9 cellular contexts compared by ENCODE assay signal in the genomic region with DNA sequence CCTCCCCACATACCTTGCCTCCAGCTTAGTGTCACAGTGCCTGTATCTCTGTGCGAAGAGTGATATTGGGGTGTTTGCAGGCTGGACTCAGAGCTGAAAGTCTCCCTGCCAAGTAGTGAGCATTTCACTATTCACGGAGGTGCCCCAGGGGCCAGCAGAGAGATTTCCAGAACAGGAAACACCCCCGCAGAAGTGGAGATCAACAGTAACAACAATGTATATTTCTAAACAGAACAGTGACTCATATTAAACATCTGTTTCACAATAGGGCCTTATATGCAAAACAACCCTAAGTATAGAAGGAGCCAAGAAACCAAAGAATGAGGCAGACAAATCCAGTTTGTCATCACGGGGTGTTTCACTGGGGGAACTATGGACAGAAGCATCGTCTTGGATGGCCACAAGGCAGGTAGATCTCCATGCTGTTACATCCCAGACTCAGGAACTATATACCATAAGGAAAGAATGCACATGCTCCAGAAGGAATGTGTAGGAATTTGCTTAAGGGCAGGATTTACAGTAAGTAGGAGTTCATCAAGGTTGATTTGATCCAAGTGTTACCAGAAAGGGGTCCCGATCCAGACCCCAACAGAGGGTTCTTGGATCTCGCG. TPM values are rescaled to one million over a fixed set of nuclear protein-coding genes. Genes with fewer than 3 reads are reported as not detected.
DNase-seq lines count a peak whose midpoint lies in the region; ATAC-seq and TF ChIP-seq lines count a peak whose summit lies in the region.
"Had no signal": no experiment of that assay in that cellular context is flagged by ENCODE, and none has a peak within 500 bp of the region (broad histone marks: within the 10 kb centered on the region; RNA-seq: fewer than 3 reads in every experiment).

No MANE protein-coding gene starts in this region.

- H3K27me3 Mint-ChIP-seq in CD4-positive, CD25-positive, alpha-beta regulatory T cell: peaks cover 4% of the 10 kb centered on the region
- no peaks in the 10 kb centered on the region for H3K27me3 Mint-ChIP-seq in activated CD4-positive, alpha-beta memory T cell treated with anti-CD3 and anti-CD28 coated beads for 36 hours

- H3K9me2 ChIP-seq in hepatocyte (replicated peaks; ENCODE audit: insufficient read depth): no peaks in the 10 kb centered on the region

- peaks cover 6% of the 10 kb centered on the region for H3K4me1 ChIP-seq in CD4-positive, CD25-positive, alpha-beta regulatory T cell (ENCODE audit: control insufficient read depth, insufficient read depth, low read length, poor library complexity, severe bottlenecking)
- peaks cover 18% of the 10 kb centered on the region for H3K4me1 ChIP-seq in hepatocyte (ENCODE audit: insufficient read depth)

- peaks cover 4 to 10% (median 7%) of the 10 kb centered on the region in 4 donors for H3K4me1 Mint-ChIP-seq in CD4-positive, CD25-positive, alpha-beta regulatory T cell
- H3K4me1 Mint-ChIP-seq in activated CD4-positive, alpha-beta memory T cell treated with anti-CD3 and anti-CD28 coated beads for 36 hours (ENCODE audit: low read depth): peaks cover 15% of the 10 kb centered on the region
- peaks cover 17% of the 10 kb centered on the region for H3K4me1 Mint-ChIP-seq in stimulated activated effector memory CD8-positive, alpha-beta T cell treated with anti-CD3 and anti-CD28 coated beads, Interleukin-12 subunit alpha, Interleukin-12 subunit beta, amount 100 ng/mL, for 72 hours

- H3K9me3 ChIP-seq in CD4-positive, CD25-positive, alpha-beta regulatory T cell (ENCODE audit: control insufficient read depth in 2 of 2, low read length in 2 of 2): no peaks in the 10 kb centered on the region
- no peaks in the 10 kb centered on the region for H3K9me3 ChIP-seq in hepatocyte (ENCODE audit: low read depth)

- no peak for TF ChIP-seq CTCF in hepatocyte (IDR thresholded peaks at IDR 0.05; ENCODE audit: poor library complexity)

- ATAC-seq in CD4-positive, CD25-positive, alpha-beta regulatory T cell (ENCODE audit: low read depth in 2 of 2): peak; percentile 62 to 65
- ATAC-seq in GM19452 (IDR thresholded peaks at IDR 0.05; ENCODE audit: unreplicated experiment) (peak; percentile 90), HG03520 (IDR thresholded peaks at IDR 0.05; ENCODE audit: unreplicated experiment) (peak; percentile 89), HG02970 (IDR thresholded peaks at IDR 0.05; ENCODE audit: low FRiP score, unreplicated experiment) (no peak)
- ATAC-seq in stimulated activated effector memory CD8-positive, alpha-beta T cell treated with anti-CD3 and anti-CD28 coated beads, Interleukin-12 subunit alpha, Interleukin-12 subunit beta, amount 100 ng/mL, for 72 hours: peak; percentile 98

- peak in 1 of 3 donors; percentile 43 for DNase-seq in CD4-positive, CD25-positive, alpha-beta regulatory T cell
- DNase-seq in activated CD4-positive, alpha-beta memory T cell treated with anti-CD3 and anti-CD28 coated beads for 36 hours: peak; percentile 80
- DNase-seq in hepatocyte (ENCODE audit: low spot score) (peak; percentile 39), NCI-H526 (lab: John Stamatoyannopoulos, UW) (no peak)
- peak; percentile 20 to 65 for DNase-seq in stimulated activated effector memory CD8-positive, alpha-beta T cell treated with anti-CD3 and anti-CD28 coated beads, Interleukin-12 subunit alpha, Interleukin-12 subunit beta, amount 100 ng/mL, for 72 hours (ENCODE audit: low spot score in 2 of 2)

- no peaks in the 10 kb centered on the region for H3K36me3 ChIP-seq in CD4-positive, CD25-positive, alpha-beta regulatory T cell (ENCODE audit: control insufficient read depth, insufficient read depth, low read length)
- H3K36me3 ChIP-seq in hepatocyte (replicated peaks; ENCODE audit: insufficient read depth, low read depth): no peaks in the 10 kb centered on the region

- H3K4me2 ChIP-seq in hepatocyte: peak overlapping the region; percentile 66

- no peaks in the 10 kb centered on the region for H3K36me3 Mint-ChIP-seq in CD4-positive, CD25-positive, alpha-beta regulatory T cell
- no peaks in the 10 kb centered on the region for H3K36me3 Mint-ChIP-seq in activated CD4-positive, alpha-beta memory T cell treated with anti-CD3 and anti-CD28 coated beads for 36 hours
- H3K36me3 Mint-ChIP-seq in stimulated activated effector memory CD8-positive, alpha-beta T cell treated with anti-CD3 and anti-CD28 coated beads, Interleukin-12 subunit alpha, Interleukin-12 subunit beta, amount 100 ng/mL, for 72 hours: no peaks in the 10 kb centered on the region

- intact Hi-C loops in activated CD4-positive, alpha-beta memory T cell treated with anti-CD3 and anti-CD28 coated beads for 36 hours (cut with micrococcal nuclease): loop anchor here (2.0 kb wide), 1 partner anchor 66 kb away; no protein-coding TSS in a partner anchor

- CTCF ChIA-PET in activated CD4-positive, alpha-beta memory T cell treated with anti-CD3 and anti-CD28 coated beads for 36 hours (lab: Charles Lee): interaction anchor here (1.1 to 2.3 kb wide), 3 partner anchors 165 to 448 kb away, joined by 3 to 7 read pairs (median 3); no protein-coding TSS in a partner anchor

- WGBS in hepatocyte (ENCODE audit: low lambda C conversion rate, missing lambda C conversion rate): 55% methylated on average over 8 of the region's 8 CpGs

- H3K79me2 ChIP-seq in hepatocyte: no peaks in the 10 kb centered on the region

- H4K20me1 ChIP-seq in hepatocyte (ENCODE audit: insufficient read depth, poor library complexity, severe bottlenecking): no peaks in the 10 kb centered on the region

- peak overlapping the region in 2 of 3 donors; percentile 39 to 53 for H3K27ac Mint-ChIP-seq in CD4-positive, CD25-positive, alpha-beta regulatory T cell
- H3K27ac Mint-ChIP-seq in activated CD4-positive, alpha-beta memory T cell treated with anti-CD3 and anti-CD28 coated beads for 36 hours: peak overlapping the region; percentile 81
- H3K27ac Mint-ChIP-seq in stimulated activated effector memory CD8-positive, alpha-beta T cell treated with anti-CD3 and anti-CD28 coated beads, Interleukin-12 subunit alpha, Interleukin-12 subunit beta, amount 100 ng/mL, for 72 hours: peak overlapping the region; percentile 84

- H3K4me3 ChIP-seq in CD4-positive, CD25-positive, alpha-beta regulatory T cell (ENCODE audit: low read depth, low read length): no peak overlapping the region
- no peak overlapping the region for H3K4me3 ChIP-seq in hepatocyte

- POLR2A ChIA-PET in activated CD4-positive, alpha-beta memory T cell treated with anti-CD3 and anti-CD28 coated beads for 36 hours (lab: Charles Lee): no interaction called here

- no peak overlapping the region for H3K27ac ChIP-seq in CD4-positive, CD25-positive, alpha-beta regulatory T cell (ENCODE audit: insufficient read depth, low read length, poor library complexity, severe bottlenecking)
- H3K27ac ChIP-seq in hepatocyte: peak overlapping the region; percentile 89

- H2AFZ ChIP-seq in hepatocyte: no peak overlapping the region

- no peaks in the 10 kb centered on the region for H3K27me3 ChIP-seq in CD4-positive, CD25-positive, alpha-beta regulatory T cell (ENCODE audit: control insufficient read depth, insufficient read depth, low read length)
- H3K27me3 ChIP-seq in hepatocyte: no peaks in the 10 kb centered on the region

- no peaks in the 10 kb centered on the region for H3K9me3 Mint-ChIP-seq in CD4-positive, CD25-positive, alpha-beta regulatory T cell
- no peaks in the 10 kb centered on the region for H3K9me3 Mint-ChIP-seq in activated CD4-positive, alpha-beta memory T cell treated with anti-CD3 and anti-CD28 coated beads for 36 hours
- H3K9me3 Mint-ChIP-seq in stimulated activated effector memory CD8-positive, alpha-beta T cell treated with anti-CD3 and anti-CD28 coated beads, Interleukin-12 subunit alpha, Interleukin-12 subunit beta, amount 100 ng/mL, for 72 hours: no peaks in the 10 kb centered on the region

- H3K4me3 Mint-ChIP-seq in CD4-positive, CD25-positive, alpha-beta regulatory T cell: no peak overlapping the region
- H3K4me3 Mint-ChIP-seq in activated CD4-positive, alpha-beta memory T cell treated with anti-CD3 and anti-CD28 coated beads for 36 hours: peak overlapping the region; percentile 41
- peak overlapping the region; percentile 57 for H3K4me3 Mint-ChIP-seq in stimulated activated effector memory CD8-positive, alpha-beta T cell treated with anti-CD3 and anti-CD28 coated beads, Interleukin-12 subunit alpha, Interleukin-12 subunit beta, amount 100 ng/mL, for 72 hours

RNA-seq across cellular contexts. Expression of gene CCL24, which starts 29.3 kb away (rescaled TPM):
- not detected for total RNA-seq in CD4-positive, CD25-positive, alpha-beta regulatory T cell
- polyA plus RNA-seq in CD4-positive, CD25-positive, alpha-beta regulatory T cell: not detected
- not detected for total RNA-seq in activated CD4-positive, alpha-beta memory T cell treated with anti-CD3 and anti-CD28 coated beads for 36 hours
- not detected in 2 replicates for total RNA-seq in hepatocyte
- not detected in 2 replicates for polyA plus RNA-seq in hepatocyte
- polyA plus RNA-seq: neural cell had no signal

RNA-seq across cellular contexts. Expression of gene RHBDD2, which starts 35.9 kb away (rescaled TPM):
- 194 TPM for total RNA-seq in CD4-positive, CD25-positive, alpha-beta regulatory T cell
- polyA plus RNA-seq in CD4-positive, CD25-positive, alpha-beta regulatory T cell: 100 to 1,000 TPM; 118 to 146 (median 121) TPM
- total RNA-seq in activated CD4-positive, alpha-beta memory T cell treated with anti-CD3 and anti-CD28 coated beads for 36 hours: 10 to 100 TPM; 30.1 to 31.9 TPM
- total RNA-seq in hepatocyte: 57.6 and 61.1 TPM in 2 replicates
- 177 and 178 TPM in 2 replicates for polyA plus RNA-seq in hepatocyte

Comparison
In these comparisons a context has a peak if more than half of its experiments do, and no peak if none do; other contexts are left out.
1. DNase-seq: peak in activated CD4-positive, alpha-beta memory T cell treated with anti-CD3 and anti-CD28 coated beads for 36 hours (single experiment), hepatocyte (single experiment) and stimulated activated effector memory CD8-positive, alpha-beta T cell treated with anti-CD3 and anti-CD28 coated beads, Interleukin-12 subunit alpha, Interleukin-12 subunit beta, amount 100 ng/mL, for 72 hours (2 of 2); none in NCI-H526 (0 of 2).
2. H3K4me3 Mint-ChIP-seq: peak in activated CD4-positive, alpha-beta memory T cell treated with anti-CD3 and anti-CD28 coated beads for 36 hours (single experiment) and stimulated activated effector memory CD8-positive, alpha-beta T cell treated with anti-CD3 and anti-CD28 coated beads, Interleukin-12 subunit alpha, Interleukin-12 subunit beta, amount 100 ng/mL, for 72 hours (single experiment); none in CD4-positive, CD25-positive, alpha-beta regulatory T cell (0 of 4).
3. Peak in every context shown above with its lines, with median percentiles within 50 percentile points of each other: H3K27ac Mint-ChIP-seq.